Comparison of ENCODE assay signal across 16 cellular contexts in the genomic region with DNA sequence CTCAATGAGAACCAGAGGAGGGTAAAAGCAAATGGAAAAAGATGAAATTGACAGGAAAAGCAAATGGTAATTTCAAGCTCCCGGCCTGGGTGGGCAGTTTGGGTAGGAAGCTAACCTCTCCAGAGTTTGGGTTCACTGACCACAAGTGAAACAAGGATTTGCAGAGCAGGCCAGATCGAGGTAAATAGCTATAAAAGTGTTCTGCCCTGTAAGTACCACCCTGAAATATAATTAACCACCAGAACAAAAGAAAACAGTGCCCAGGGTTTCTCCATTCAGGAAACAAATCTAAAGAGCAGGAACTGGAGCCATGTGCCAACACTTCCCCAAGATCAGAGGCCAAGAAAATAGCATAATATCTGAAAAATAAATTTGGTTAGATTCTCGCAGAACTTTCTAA.
A peak's percentile ranks its signal among the peaks of the same experiment; 100 is the strongest.
DNase-seq lines count a peak whose midpoint lies in the region; ATAC-seq and TF ChIP-seq lines count a peak whose summit lies in the region.
"Had no signal": no experiment of that assay in that cellular context is flagged by ENCODE, and none has a peak within 500 bp of the region (broad histone marks: within the 10 kb centered on the region; RNA-seq: fewer than 3 reads in every experiment).

No MANE protein-coding gene starts in this region.

- no peaks in the 10 kb centered on the region for H3K79me2 ChIP-seq in MM.1S (ENCODE audit: low read length)

- H3K36me3 ChIP-seq in A673 (ENCODE audit: insufficient read depth, low read length, poor library complexity, severe bottlenecking) (no peaks in the 10 kb centered on the region), BE2C (no peaks in the 10 kb centered on the region), gastroesophageal sphincter (no peaks in the 10 kb centered on the region), MM.1S (replicated peaks; ENCODE audit: insufficient read depth, low read length) (no peaks in the 10 kb centered on the region)
- H3K36me3 ChIP-seq: BLaER1 treated with 17β-estradiol and CSF1 and Interleukin-3, amounts not matched to agents 10 nM and 100 nM; HAP-1 had no signal

- no peak for TF ChIP-seq EP300 in gastroesophageal sphincter (IDR thresholded peaks at IDR 0.05)

- H3K9me3 ChIP-seq in A673 (ENCODE audit: low read depth, low read length, poor library complexity, severe bottlenecking) (no peaks in the 10 kb centered on the region), BE2C (no peaks in the 10 kb centered on the region), gastroesophageal sphincter (no peaks in the 10 kb centered on the region), MM.1S (replicated peaks; ENCODE audit: insufficient read depth, low read length) (no peaks in the 10 kb centered on the region)
- H3K9me3 ChIP-seq: BLaER1 treated with 17β-estradiol and CSF1 and Interleukin-3, amounts not matched to agents 10 nM and 100 nM; HAP-1 had no signal

- no peaks in the 10 kb centered on the region for H4K20me1 ChIP-seq in MM.1S (ENCODE audit: insufficient read depth, low read length)
- H4K20me1 ChIP-seq: BLaER1 treated with 17β-estradiol and CSF1 and Interleukin-3, amounts not matched to agents 10 nM and 100 nM had no signal

- no peak overlapping the region for H2AFZ ChIP-seq in MM.1S (ENCODE audit: low read length)

- CTCF ChIA-PET in A673 (lab: Charles Lee), result no interaction called here

- POLR2A ChIA-PET in A673 (lab: Charles Lee; ENCODE audit: low non-redundant PET), result no interaction called here

- TF ChIP-seq CTCF in A673 (conservative IDR thresholded peaks at IDR 0.05; ENCODE audit: low read depth, low read length) (no peak), BE2C (IDR thresholded peaks at IDR 0.05; ENCODE audit: low read depth, low read length) (no peak), gastroesophageal sphincter (IDR thresholded peaks at IDR 0.05) (no peak), MM.1S (IDR thresholded peaks at IDR 0.05; ENCODE audit: low read length) (no peak)

- WGBS in gastroesophageal sphincter (ENCODE audit: low coverage in 1 of 2), 2 donors, result 74 to 79% methylated on average over 3 of the region's 3 CpGs

- intact Hi-C loops in A673 (cut with micrococcal nuclease; ENCODE audit: unreplicated experiment), result loop anchor here (10.0 kb wide), 1 partner anchor 62 kb away; no protein-coding TSS in a partner anchor

- H3K9ac ChIP-seq in MM.1S (ENCODE audit: low read length), result no peak overlapping the region
- H3K9ac ChIP-seq: BLaER1 treated with 17β-estradiol and CSF1 and Interleukin-3, amounts not matched to agents 10 nM and 100 nM had no signal

- ATAC-seq in gastroesophageal sphincter, result no peak
- ATAC-seq: GM12878 had no signal

- TF ChIP-seq POLR2A in gastroesophageal sphincter (IDR thresholded peaks at IDR 0.05), result no peak

- DNase-seq in DMS153 (lab: John Stamatoyannopoulos, UW) (peak; percentile 14), DMS153 treated with DMSO at 0.1 percent for 48 hours (lab: John Stamatoyannopoulos, UW; ENCODE audit: unreplicated experiment) (no peak), A673 (ENCODE audit: low spot score) (peak; percentile 8), dermis microvascular lymphatic vessel endothelial cell (ENCODE audit: low read depth in 2 of 2) (peak; percentile 16 to 59), lung microvascular endothelial cell (ENCODE audit: low read depth in 2 of 2) (peak; percentile 24 to 53), BE2C (no peak), MM.1S (no peak)
- DNase-seq: AML-193; CD4-positive, CD25-positive, alpha-beta regulatory T cell; DMS79; GOT3 had no signal

- no peak overlapping the region for H3K4me3 ChIP-seq in A673 (ENCODE audit: low read depth, low read length, poor library complexity, severe bottlenecking)
- H3K4me3 ChIP-seq in BE2C (ENCODE audit: low read depth, low read length), result no peak overlapping the region
- H3K4me3 ChIP-seq in gastroesophageal sphincter, result no peak overlapping the region
- no peak overlapping the region for H3K4me3 ChIP-seq in MM.1S (ENCODE audit: low read length)
- H3K4me3 ChIP-seq: BLaER1 treated with 17β-estradiol and CSF1 and Interleukin-3, amounts not matched to agents 10 nM and 100 nM; GM12878; HAP-1 had no signal

- H3K4me2 ChIP-seq in MM.1S (ENCODE audit: low read depth, low read length), result no peak overlapping the region

- no TSS peak for BruUV-seq in A673 (replicated peaks; lab: Mats Ljungman, UMichigan)

- no peaks in the 10 kb centered on the region for H3K9me2 ChIP-seq in MM.1S (replicated peaks; ENCODE audit: insufficient read depth, low read length)

- H3K27me3 ChIP-seq in A673 (replicated peaks; ENCODE audit: insufficient read depth, low read depth, low read length, poor library complexity) (no peaks in the 10 kb centered on the region), BE2C (no peaks in the 10 kb centered on the region), gastroesophageal sphincter (no peaks in the 10 kb centered on the region), MM.1S (replicated peaks; ENCODE audit: insufficient read depth, low read length) (no peaks in the 10 kb centered on the region)
- H3K27me3 ChIP-seq: BLaER1 treated with 17β-estradiol and CSF1 and Interleukin-3, amounts not matched to agents 10 nM and 100 nM had no signal

- H3K27ac ChIP-seq in A673 (ENCODE audit: low read depth, low read length, poor library complexity, severe bottlenecking) (no peak overlapping the region), gastroesophageal sphincter (no peak overlapping the region), MM.1S (ENCODE audit: low read length) (no peak overlapping the region)
- H3K27ac ChIP-seq: 22Rv1; BLaER1 treated with 17β-estradiol and CSF1 and Interleukin-3, amounts not matched to agents 10 nM and 100 nM had no signal

- H3K4me1 ChIP-seq in A673 (ENCODE audit: insufficient read depth, low read length, poor library complexity, severe bottlenecking) (no peaks in the 10 kb centered on the region), BE2C (no peaks in the 10 kb centered on the region), gastroesophageal sphincter (no peaks in the 10 kb centered on the region), MM.1S (ENCODE audit: low read length) (no peaks in the 10 kb centered on the region)
- H3K4me1 ChIP-seq: HAP-1 had no signal

- no peaks in the 10 kb centered on the region for H3F3A ChIP-seq in MM.1S (ENCODE audit: insufficient read depth, low read length)

Comparison
In these comparisons a context has a peak if more than half of its experiments do, and no peak if none do; other contexts are left out.
1. DNase-seq: peak in DMS153 (single experiment), A673 (single experiment), dermis microvascular lymphatic vessel endothelial cell (2 of 2) and lung microvascular endothelial cell (2 of 2); none in DMS153 treated with DMSO at 0.1 percent for 48 hours (single experiment), BE2C (single experiment) and MM.1S (single experiment).